In the genomic region with DNA sequence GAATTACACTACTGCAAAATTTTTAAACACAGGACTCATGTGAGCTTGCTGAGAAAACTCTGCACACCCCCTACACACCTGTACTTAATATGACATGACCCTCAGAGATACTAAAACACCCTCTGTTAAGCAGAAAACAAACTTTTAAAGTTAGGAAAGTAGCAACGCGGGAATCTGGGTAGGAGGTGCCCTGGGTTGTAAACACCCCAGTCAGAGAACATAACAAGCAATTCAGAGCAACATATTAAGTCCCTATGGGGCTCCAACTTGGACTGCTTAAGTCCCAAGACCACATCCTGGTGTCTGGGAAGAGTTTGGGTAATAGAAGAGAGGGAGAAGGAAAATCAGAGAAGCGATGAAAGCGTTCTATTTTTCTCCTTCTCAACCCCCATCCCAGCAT, we compare ENCODE assay signal across 8 cellular contexts. TPM values are rescaled to one million over a fixed set of nuclear protein-coding genes. Genes with fewer than 3 reads are reported as not detected.
DNase-seq lines count a peak whose midpoint lies in the region; ATAC-seq, FAIRE-seq and TF ChIP-seq lines count a peak whose summit lies in the region.

No MANE protein-coding gene starts in this region.

- H3K27me3 ChIP-seq in heart left ventricle (no peaks in the 10 kb centered on the region), K562 (ENCODE audit: control insufficient read depth in 2 of 2, insufficient read depth in 2 of 2, low read length in 2 of 2) (no peaks in the 10 kb centered on the region), mesenchymal stem cell (ENCODE audit: control insufficient read depth in 1 of 2, insufficient read depth in 1 of 2, low read length in 2 of 2) (no peaks in the 10 kb centered on the region), vagina (no peaks in the 10 kb centered on the region)

- no peak overlapping the region for H2BK120ac ChIP-seq in mesenchymal stem cell (ENCODE audit: low read depth, low read length)

- no peak overlapping the region for H3K14ac ChIP-seq in mesenchymal stem cell (ENCODE audit: low read length in 2 of 2)

- peak overlapping the region; percentile 94 for H3K4me2 ChIP-seq in K562 (ENCODE audit: insufficient read depth, low read length)
- peak overlapping the region; percentile 82 for H3K4me2 ChIP-seq in mesenchymal stem cell (ENCODE audit: low read length, poor library complexity, severe bottlenecking)

- no peak overlapping the region for H4K91ac ChIP-seq in mesenchymal stem cell (ENCODE audit: low read length)

- H3K18ac ChIP-seq in mesenchymal stem cell (ENCODE audit: low read depth in 1 of 2, low read length in 2 of 2): peak overlapping the region; percentile 46 to 64

- H3K23ac ChIP-seq in mesenchymal stem cell (ENCODE audit: low read length in 2 of 2): no peak overlapping the region

- 31 to 49% (median 37%) methylated on average over 4 of the region's 4 CpGs for WGBS in heart left ventricle, 4 donors
- 0% methylated on average over 3 of the region's 4 CpGs for WGBS in K562 (ENCODE audit: insufficient coverage, low coverage, missing lambda C conversion rate)
- WGBS in mesenchymal stem cell: 70% methylated on average over 4 of the region's 4 CpGs

- peak overlapping the region; percentile 66 for H2AK5ac ChIP-seq in mesenchymal stem cell (ENCODE audit: low read length, severe bottlenecking)

- TF ChIP-seq RAD21 in K562 (CRISPR knock-in tag; conservative IDR thresholded peaks at IDR 0.05 in 1 of 2, IDR thresholded peaks at IDR 0.05 in 1 of 2): no peak

- no peak for TF ChIP-seq POLR2A in heart left ventricle (IDR thresholded peaks at IDR 0.05)
- TF ChIP-seq POLR2A in K562 (conservative IDR thresholded peaks at IDR 0.05): no peak
- no peak for TF ChIP-seq POLR2A in vagina (IDR thresholded peaks at IDR 0.05)

- peaks cover 54% of the 10 kb centered on the region for H3K79me2 ChIP-seq in K562 (ENCODE audit: control insufficient read depth, insufficient read depth, low read length)

- H3K9me1 ChIP-seq in K562 (ENCODE audit: control insufficient read depth, insufficient read depth, low read length): no peaks in the 10 kb centered on the region

- peaks cover 2% of the 10 kb centered on the region for H3K79me1 ChIP-seq in mesenchymal stem cell (replicated peaks; ENCODE audit: low read length, poor library complexity, severe bottlenecking)

- H3K36me3 ChIP-seq in heart left ventricle (peaks cover 0 to 9% (median 0%) of the 10 kb centered on the region in 9 donors), K562 (ENCODE audit: control insufficient read depth, insufficient read depth, low read length) (peaks cover 4% of the 10 kb centered on the region; the same call in 1 of the 3 replicates), mesenchymal stem cell (ENCODE audit: control insufficient read depth in 1 of 2, insufficient read depth in 2 of 2, low read depth in 1 of 2, low read length in 2 of 2) (peaks cover 0 to 6% of the 10 kb centered on the region in 2 experiments), vagina (no peaks in the 10 kb centered on the region)

- TF ChIP-seq EP300 in K562 (IDR thresholded peaks at IDR 0.05; ENCODE audit: low read length): no peak

- intact Hi-C loops in heart left ventricle (cut with DNase I) (loop anchor here in 8 of 10 donors (1.0 to 10.0 kb wide), 8 partner anchors 34 to 80 kb away; a partner anchor contains a TSS), Right ventricle myocardium superior (cut with DNase I) (loop anchor here (5.0 kb wide), 2 partner anchors 37 to 52 kb away; a partner anchor contains a TSS), K562 (cut with micrococcal nuclease) (no loop called here), vagina (cut with DNase I) (loop anchor here (5.0 kb wide), 1 partner anchor 52 kb away; a partner anchor contains a TSS)

- no peak overlapping the region for H2BK15ac ChIP-seq in mesenchymal stem cell (ENCODE audit: low read depth, poor library complexity, severe bottlenecking)

- H3K4ac ChIP-seq in mesenchymal stem cell (ENCODE audit: low read depth in 1 of 2, low read length in 2 of 2): peak overlapping the region; percentile 24 to 85

- peaks cover 0 to 55% (median 29%) of the 10 kb centered on the region in 12 donors for H3K4me1 ChIP-seq in heart left ventricle
- peaks cover 8 to 10% of the 10 kb centered on the region in 2 experiments; a peak in 3 of 5 replicates for H3K4me1 ChIP-seq in K562 (replicated peaks in 1 of 2; ENCODE audit: control insufficient read depth in 2 of 2, insufficient read depth in 2 of 2, low read length in 2 of 2)
- H3K4me1 ChIP-seq in mesenchymal stem cell (ENCODE audit: control insufficient read depth, insufficient read depth, low read depth, low read length): peaks cover 1% of the 10 kb centered on the region
- H3K4me1 ChIP-seq in vagina: peaks cover 56% of the 10 kb centered on the region

- H4K8ac ChIP-seq in mesenchymal stem cell (ENCODE audit: low read length): peak overlapping the region; percentile 12

- FAIRE-seq in K562 (lab: Jason Lieb, UNC): no peak

- H3K9ac ChIP-seq in K562 (ENCODE audit: insufficient read depth in 1 of 2, low read depth in 2 of 2, low read length in 2 of 2) (peak overlapping the region; percentile 96 to 99), mesenchymal stem cell (ENCODE audit: low read length) (peak overlapping the region; percentile 98)

- POLR2A ChIA-PET in K562 (lab: Yijun Ruan, JAX): interaction anchor here (0.7 to 5.6 kb wide), 4 partner anchors 12 to 124 kb away, joined by 3 to 46 read pairs (median 5); a partner anchor contains a TSS

- H2AFZ ChIP-seq in K562 (ENCODE audit: low read depth, low read length) (peak overlapping the region; percentile 78), mesenchymal stem cell (ENCODE audit: low read depth, low read length) (no peak overlapping the region)

- ATAC-seq in heart left ventricle: no peak
- no peak for ATAC-seq in Right ventricle myocardium superior (ENCODE audit: poor library complexity)
- ATAC-seq in K562: 0 out of 3 replicates have a peak, but pooled peaks have one; percentile 0
- no peak for ATAC-seq in HG02571 (IDR thresholded peaks at IDR 0.05; ENCODE audit: unreplicated experiment)

- DNase-seq in heart left ventricle (no peak), Right ventricle myocardium superior (no peak), K562 (ENCODE audit: extremely low read depth in 1 of 4, low spot score in 3 of 4) (peak in 2 of 4 experiments; percentile 15 to 23), mesenchymal stem cell (peak; percentile 49), vagina (ENCODE audit: extremely low spot score in 2 of 2) (no peak), NCI-H446 treated with DMSO at 0.1 percent for 48 hours (lab: John Stamatoyannopoulos, UW) (no peak)
- no peak for DNase-seq in stimulated activated CD4-positive, alpha-beta T cell treated with anti-CD3 and anti-CD28 coated beads, Interleukin-2, amount 100 ng/mL, for 24 hours

- peak overlapping the region; percentile 49 to 94 (median 71) for H3K4me3 ChIP-seq in heart left ventricle
- peak overlapping the region; percentile 60 for H3K4me3 ChIP-seq in K562
- peak overlapping the region in 1 of 2 experiments; percentile 91 for H3K4me3 ChIP-seq in mesenchymal stem cell (ENCODE audit: insufficient read depth in 1 of 2, low read depth in 1 of 2, low read length in 2 of 2)
- H3K4me3 ChIP-seq in vagina: peak overlapping the region; percentile 74 to 78

- no TSS peak for BruUV-seq in K562 (replicated peaks; lab: Mats Ljungman, UMichigan)

- no peaks in the 10 kb centered on the region for H4K20me1 ChIP-seq in K562 (replicated peaks; ENCODE audit: control insufficient read depth, insufficient read depth, low read length)

- CTCF ChIA-PET in K562 (lab: Yijun Ruan, JAX; ENCODE audit: low intra/inter-chr PET ratio): no interaction called here

- H3K27ac ChIP-seq in heart left ventricle (peak overlapping the region; percentile 88 to 98 (median 96)), K562 (ENCODE audit: extremely low read depth, low read depth, low read length) (peak overlapping the region; percentile 98), mesenchymal stem cell (ENCODE audit: low read length, poor library complexity, severe bottlenecking) (no peak overlapping the region), vagina (peak overlapping the region; percentile 94)

- in situ Hi-C loops in K562 (cut with MboI): no loop called here

- H3K9me3 ChIP-seq in heart left ventricle (no peaks in the 10 kb centered on the region), K562 (replicated peaks; ENCODE audit: control insufficient read depth, insufficient read depth, low read depth, low read length) (no peaks in the 10 kb centered on the region), mesenchymal stem cell (ENCODE audit: control insufficient read depth, low read length) (no peaks in the 10 kb centered on the region), vagina (no peaks in the 10 kb centered on the region)

- TF ChIP-seq CTCF in heart left ventricle (IDR thresholded peaks at IDR 0.05) (no peak), K562 (IDR thresholded peaks at IDR 0.05 in 2 of 3, conservative IDR thresholded peaks at IDR 0.05 in 1 of 3; ENCODE audit: insufficient read depth in 2 of 3, low read depth in 1 of 3, low read length in 3 of 3) (no peak), vagina (IDR thresholded peaks at IDR 0.05) (no peak)

- H2BK12ac ChIP-seq in mesenchymal stem cell (ENCODE audit: low read length in 2 of 2): no peak overlapping the region

- no peak overlapping the region for H2BK5ac ChIP-seq in mesenchymal stem cell (ENCODE audit: low read depth, low read length, poor library complexity, severe bottlenecking)

RNA-seq across cellular contexts. Expression of a gene that starts 1.2 kb away (rescaled TPM):
- 10 to 100 TPM; 21.1 to 43.2 (median 32.0) TPM for total RNA-seq in heart left ventricle
- 10 to 100 TPM; 20.0 to 21.3 TPM for polyA plus RNA-seq in heart left ventricle
- 29.1 TPM for total RNA-seq in Right ventricle myocardium superior
- total RNA-seq in K562 (2011; cell fraction: chromatin; rRNA removed; ENCODE audit: low replicate concordance): 37.6 and 52.5 TPM in 2 replicates
- total RNA-seq in K562 (2011; cell fraction: nucleolus; rRNA removed): 22.0 and 24.5 TPM in 2 replicates
- 48.6 and 75.5 TPM in 2 replicates for total RNA-seq in K562 (2011; cell fraction: nucleoplasm; rRNA removed)
- 8.5 and 10.6 TPM in 2 replicates for total RNA-seq in K562 (2014; rRNA removed)
- 16.7 and 17.8 TPM in 2 replicates for total RNA-seq in K562 (2014; rRNA removed; fragmentation: Illumina TruSeq; extraction: Trizol)
- total RNA-seq in K562 (2015; rRNA removed; fragmentation: Illumina TruSeq; extraction: Trizol): 12.3 and 13.8 TPM in 2 replicates
- 20.7 and 23.8 TPM in 2 replicates for total RNA-seq in K562 (2021)
- 20.9 and 23.0 TPM in 2 replicates for polyA plus RNA-seq in K562 (2011; rRNA removed)
- polyA plus RNA-seq in K562 (2011; cell fraction: cytosol; rRNA removed): 13.1 and 21.3 TPM in 2 replicates
- polyA plus RNA-seq in K562 (2011; cell fraction: nucleus; rRNA removed): 24.3 and 25.6 TPM in 2 replicates
- 11.9 and 18.6 TPM in 2 replicates for polyA plus RNA-seq in K562 (2012)
- polyA plus RNA-seq in K562 (2014; fragmentation: Illumina TruSeq; extraction: Trizol): 20.8 and 22.0 TPM in 2 replicates
- 10 to 100 TPM; 28.9 to 30.4 TPM for polyA plus RNA-seq in K562 (2014; fragmentation: Nextera tagmentation; extraction: Ambion mirVana)
- polyA plus RNA-seq in K562 (2014; rRNA removed): 18.4 and 23.5 TPM in 2 replicates
- polyA minus RNA-seq in K562 (2011; rRNA and poly(A)+ RNA removed): 20.8 and 32.8 TPM in 2 replicates
- polyA minus RNA-seq in K562 (2011; cell fraction: cytosol; rRNA and poly(A)+ RNA removed): 12.7 and 28.9 TPM in 2 replicates
- 9.7 and 15.9 TPM in 2 replicates for polyA minus RNA-seq in K562 (2011; cell fraction: nucleus; rRNA and poly(A)+ RNA removed)
- 24.9 TPM for polyA plus RNA-seq in mesenchymal stem cell (2013, experiment 1 of 2)
- 24.6 TPM for polyA plus RNA-seq in mesenchymal stem cell (2013, experiment 2 of 2)
- total RNA-seq in vagina: 34.9 TPM

RNA-seq across cellular contexts. Expression of a gene that starts 50.9 kb away (rescaled TPM):
- total RNA-seq in heart left ventricle: 100 to 1,000 TPM; 392 to 753 (median 520) TPM
- 100 to 1,000 TPM; 598 to 748 TPM for polyA plus RNA-seq in heart left ventricle
- total RNA-seq in Right ventricle myocardium superior: 569 TPM
- 68.0 and 106 TPM in 2 replicates for total RNA-seq in K562 (2011; cell fraction: chromatin; rRNA removed; ENCODE audit: low replicate concordance)
- total RNA-seq in K562 (2011; cell fraction: nucleolus; rRNA removed): 128 and 131 TPM in 2 replicates
- total RNA-seq in K562 (2011; cell fraction: nucleoplasm; rRNA removed): 147 and 211 TPM in 2 replicates
- 314 and 449 TPM in 2 replicates for total RNA-seq in K562 (2014; rRNA removed)
- total RNA-seq in K562 (2014; rRNA removed; fragmentation: Illumina TruSeq; extraction: Trizol): 338 and 468 TPM in 2 replicates
- total RNA-seq in K562 (2015; rRNA removed; fragmentation: Illumina TruSeq; extraction: Trizol): 543 and 551 TPM in 2 replicates
- 458 and 490 TPM in 2 replicates for total RNA-seq in K562 (2021)
- 372 and 445 TPM in 2 replicates for polyA plus RNA-seq in K562 (2011; rRNA removed)
- polyA plus RNA-seq in K562 (2011; cell fraction: cytosol; rRNA removed): 857 and 961 TPM in 2 replicates
- polyA plus RNA-seq in K562 (2011; cell fraction: nucleus; rRNA removed): 343 and 358 TPM in 2 replicates
- 869 and 1,024 TPM in 2 replicates for polyA plus RNA-seq in K562 (2012)
- 845 and 851 TPM in 2 replicates for polyA plus RNA-seq in K562 (2014; fragmentation: Illumina TruSeq; extraction: Trizol)
- polyA plus RNA-seq in K562 (2014; fragmentation: Nextera tagmentation; extraction: Ambion mirVana): 1,000 to 10,000 TPM; 1,200 to 1,208 TPM
- 377 and 575 TPM in 2 replicates for polyA plus RNA-seq in K562 (2014; rRNA removed)
- polyA minus RNA-seq in K562 (2011; rRNA and poly(A)+ RNA removed): 585 and 751 TPM in 2 replicates
- polyA minus RNA-seq in K562 (2011; cell fraction: cytosol; rRNA and poly(A)+ RNA removed): 326 and 340 TPM in 2 replicates
- 72.2 and 129 TPM in 2 replicates for polyA minus RNA-seq in K562 (2011; cell fraction: nucleus; rRNA and poly(A)+ RNA removed)
- 474 TPM for polyA plus RNA-seq in mesenchymal stem cell (2013, experiment 1 of 2)
- 484 TPM for polyA plus RNA-seq in mesenchymal stem cell (2013, experiment 2 of 2)
- total RNA-seq in vagina: 311 TPM
